In genomic region chr3:148861277-148861869, GRCh38 we compare ENCODE assay signal across 9 cellular contexts. TPM values are rescaled to one million over a fixed set of nuclear protein-coding genes. Genes with fewer than 3 reads are reported as not detected.
DNase-seq lines count a peak whose midpoint lies in the region; ATAC-seq and TF ChIP-seq lines count a peak whose summit lies in the region.
"Had no signal": no experiment of that assay in that cellular context is flagged by ENCODE, and none has a peak within 500 bp of the region (broad histone marks: within the 10 kb centered on the region; RNA-seq: fewer than 3 reads in every experiment).

No MANE protein-coding gene starts in this region.

- H3K27ac ChIP-seq in CD4-positive, CD25-positive, alpha-beta regulatory T cell (ENCODE audit: insufficient read depth, low read length, poor library complexity, severe bottlenecking), result no peak overlapping the region
- H3K27ac ChIP-seq in upper lobe of left lung, result no peak overlapping the region
- H3K27ac ChIP-seq: SJSA1 had no signal

- no peak for TF ChIP-seq EP300 in upper lobe of left lung (IDR thresholded peaks at IDR 0.05)

- H3K9me3 ChIP-seq in CD4-positive, CD25-positive, alpha-beta regulatory T cell (ENCODE audit: control insufficient read depth in 2 of 2, low read length in 2 of 2), result no peaks in the 10 kb centered on the region
- H3K9me3 ChIP-seq in upper lobe of left lung, result no peaks in the 10 kb centered on the region
- H3K9me3 ChIP-seq: SJSA1 had no signal

- no peaks in the 10 kb centered on the region for H3K36me3 ChIP-seq in CD4-positive, CD25-positive, alpha-beta regulatory T cell (ENCODE audit: control insufficient read depth, insufficient read depth, low read length)
- H3K36me3 ChIP-seq in upper lobe of left lung, result no peaks in the 10 kb centered on the region
- H3K36me3 ChIP-seq: SJSA1 had no signal

- H3K27me3 ChIP-seq in CD4-positive, CD25-positive, alpha-beta regulatory T cell (ENCODE audit: control insufficient read depth, insufficient read depth, low read length), result no peaks in the 10 kb centered on the region
- no peaks in the 10 kb centered on the region for H3K27me3 ChIP-seq in upper lobe of left lung
- H3K27me3 ChIP-seq: SJSA1 had no signal

- H3K27me3 Mint-ChIP-seq in CD4-positive, CD25-positive, alpha-beta regulatory T cell, result peaks cover 14% of the 10 kb centered on the region

- H3K9me3 Mint-ChIP-seq in CD4-positive, CD25-positive, alpha-beta regulatory T cell, result no peaks in the 10 kb centered on the region

- no peaks in the 10 kb centered on the region for H3K4me1 Mint-ChIP-seq in CD4-positive, CD25-positive, alpha-beta regulatory T cell

- TF ChIP-seq POLR2A in upper lobe of left lung (IDR thresholded peaks at IDR 0.05), result no peak

- no peak overlapping the region for H3K4me3 Mint-ChIP-seq in CD4-positive, CD25-positive, alpha-beta regulatory T cell

- peak in 1 of 2 donors; percentile 63 for ATAC-seq in CD4-positive, CD25-positive, alpha-beta regulatory T cell (ENCODE audit: low read depth in 2 of 2)
- peak; percentile 92 for ATAC-seq in GM18519 (IDR thresholded peaks at IDR 0.05; ENCODE audit: low FRiP score, unreplicated experiment)
- ATAC-seq in HG02938 (IDR thresholded peaks at IDR 0.05; ENCODE audit: unreplicated experiment), result peak; percentile 70
- peak in 1 of 2 donors; percentile 65 for ATAC-seq in upper lobe of left lung (ENCODE audit: low FRiP score in 2 of 2)

- no peaks in the 10 kb centered on the region for H3K36me3 Mint-ChIP-seq in CD4-positive, CD25-positive, alpha-beta regulatory T cell

- no peak overlapping the region for H3K27ac Mint-ChIP-seq in CD4-positive, CD25-positive, alpha-beta regulatory T cell

- 0% methylated on average over 1 of the region's 1 CpG for WGBS in upper lobe of left lung, 2 donors

- peak; percentile 50 to 81 (median 67) for TF ChIP-seq CTCF in upper lobe of left lung (IDR thresholded peaks at IDR 0.05)

- DNase-seq in CD4-positive, CD25-positive, alpha-beta regulatory T cell, result peak in 2 of 3 donors; percentile 24 to 53
- DNase-seq in NCI-H2029 (lab: John Stamatoyannopoulos, UW), result peak; percentile 31
- peak; percentile 66 for DNase-seq in astrocyte of the hippocampus (ENCODE audit: low read depth, low spot score)
- DNase-seq in inferior parietal cortex (ENCODE audit: extremely low spot score), result peak; percentile 68
- DNase-seq in upper lobe of left lung, result no peak
- no peak for DNase-seq in activated T-cell treated with anti-CD3 and anti-CD28 coated beads for 4 hours

- H3K4me3 ChIP-seq in CD4-positive, CD25-positive, alpha-beta regulatory T cell (ENCODE audit: low read depth, low read length), result no peak overlapping the region
- no peak overlapping the region for H3K4me3 ChIP-seq in upper lobe of left lung
- H3K4me3 ChIP-seq: SJSA1 had no signal

- H3K4me1 ChIP-seq in CD4-positive, CD25-positive, alpha-beta regulatory T cell (ENCODE audit: control insufficient read depth, insufficient read depth, low read length, poor library complexity, severe bottlenecking), result no peaks in the 10 kb centered on the region
- no peaks in the 10 kb centered on the region for H3K4me1 ChIP-seq in upper lobe of left lung

RNA-seq across cellular contexts. Expression of gene CPA3, which starts 3.7 kb away (rescaled TPM):
- 1.1 TPM for total RNA-seq in CD4-positive, CD25-positive, alpha-beta regulatory T cell
- polyA plus RNA-seq in CD4-positive, CD25-positive, alpha-beta regulatory T cell, result not detected
- total RNA-seq in upper lobe of left lung, result 10 to 100 TPM in 4 of 6 donors, 1 to 10 TPM in 2; 3.4 to 63.2 (median 35.6) TPM

RNA-seq across cellular contexts. Expression of gene CPB1, which starts 33.8 kb away (rescaled TPM):
- not detected for total RNA-seq in CD4-positive, CD25-positive, alpha-beta regulatory T cell
- polyA plus RNA-seq in CD4-positive, CD25-positive, alpha-beta regulatory T cell, result not detected
- total RNA-seq in upper lobe of left lung, result 10 to 100 TPM in 1 of 6 donors, 1 to 10 TPM in 1, not detected in 4; 5.6 to 11.3 TPM
- total RNA-seq: SJSA1 had no signal

Comparison
In these comparisons a context has a peak if more than half of its experiments do, and no peak if none do; other contexts are left out.
1. DNase-seq: peak in CD4-positive, CD25-positive, alpha-beta regulatory T cell (2 of 3), NCI-H2029 (single experiment), astrocyte of the hippocampus (single experiment) and inferior parietal cortex (single experiment); none in upper lobe of left lung (0 of 2) and activated T-cell treated with anti-CD3 and anti-CD28 coated beads for 4 hours (single experiment).